1 cellular context compared by ENCODE assay signal in the genomic region with DNA sequence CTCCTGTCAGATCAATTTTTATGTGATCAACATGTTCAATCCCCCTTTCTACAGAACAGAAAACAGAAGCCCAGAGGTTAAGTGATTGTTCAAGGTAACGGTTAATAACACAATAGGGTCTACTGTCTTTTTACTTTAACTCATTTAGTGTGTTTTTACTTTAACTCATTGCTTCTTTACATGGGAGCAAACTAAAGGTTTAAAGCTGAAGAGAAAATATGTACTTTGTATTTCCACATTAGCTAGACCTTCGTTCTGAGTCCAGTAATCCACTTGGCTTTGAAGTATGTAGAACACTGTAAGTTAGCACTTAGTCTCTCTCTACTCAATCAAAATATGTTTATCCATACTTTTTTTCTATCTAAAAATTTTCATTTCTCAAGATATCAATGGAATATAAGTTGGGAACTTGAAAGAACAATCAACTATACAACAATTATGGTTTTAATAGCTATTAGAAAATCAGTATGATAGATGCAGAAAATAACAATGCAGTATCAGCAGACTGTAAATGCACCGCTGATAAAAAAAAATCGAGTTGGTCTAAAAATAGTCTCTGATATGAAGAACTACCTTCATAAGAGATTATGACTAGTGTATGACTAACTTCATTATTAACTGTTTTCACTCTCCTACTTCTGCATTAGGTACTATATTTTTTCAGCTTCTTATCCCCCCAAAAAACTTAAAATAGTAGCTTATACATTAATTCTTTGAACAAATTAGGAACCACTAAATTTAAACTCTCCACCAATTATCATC.
TF ChIP-seq lines count a peak whose summit lies in the region.

No MANE protein-coding gene starts in this region.

TF ChIP-seq in HepG2, 621 proteins besides CTCF, POLR2A, EP300 and RAD21 (continued from another document and continues in another):
- TF ChIP-seq, protein P1, sequence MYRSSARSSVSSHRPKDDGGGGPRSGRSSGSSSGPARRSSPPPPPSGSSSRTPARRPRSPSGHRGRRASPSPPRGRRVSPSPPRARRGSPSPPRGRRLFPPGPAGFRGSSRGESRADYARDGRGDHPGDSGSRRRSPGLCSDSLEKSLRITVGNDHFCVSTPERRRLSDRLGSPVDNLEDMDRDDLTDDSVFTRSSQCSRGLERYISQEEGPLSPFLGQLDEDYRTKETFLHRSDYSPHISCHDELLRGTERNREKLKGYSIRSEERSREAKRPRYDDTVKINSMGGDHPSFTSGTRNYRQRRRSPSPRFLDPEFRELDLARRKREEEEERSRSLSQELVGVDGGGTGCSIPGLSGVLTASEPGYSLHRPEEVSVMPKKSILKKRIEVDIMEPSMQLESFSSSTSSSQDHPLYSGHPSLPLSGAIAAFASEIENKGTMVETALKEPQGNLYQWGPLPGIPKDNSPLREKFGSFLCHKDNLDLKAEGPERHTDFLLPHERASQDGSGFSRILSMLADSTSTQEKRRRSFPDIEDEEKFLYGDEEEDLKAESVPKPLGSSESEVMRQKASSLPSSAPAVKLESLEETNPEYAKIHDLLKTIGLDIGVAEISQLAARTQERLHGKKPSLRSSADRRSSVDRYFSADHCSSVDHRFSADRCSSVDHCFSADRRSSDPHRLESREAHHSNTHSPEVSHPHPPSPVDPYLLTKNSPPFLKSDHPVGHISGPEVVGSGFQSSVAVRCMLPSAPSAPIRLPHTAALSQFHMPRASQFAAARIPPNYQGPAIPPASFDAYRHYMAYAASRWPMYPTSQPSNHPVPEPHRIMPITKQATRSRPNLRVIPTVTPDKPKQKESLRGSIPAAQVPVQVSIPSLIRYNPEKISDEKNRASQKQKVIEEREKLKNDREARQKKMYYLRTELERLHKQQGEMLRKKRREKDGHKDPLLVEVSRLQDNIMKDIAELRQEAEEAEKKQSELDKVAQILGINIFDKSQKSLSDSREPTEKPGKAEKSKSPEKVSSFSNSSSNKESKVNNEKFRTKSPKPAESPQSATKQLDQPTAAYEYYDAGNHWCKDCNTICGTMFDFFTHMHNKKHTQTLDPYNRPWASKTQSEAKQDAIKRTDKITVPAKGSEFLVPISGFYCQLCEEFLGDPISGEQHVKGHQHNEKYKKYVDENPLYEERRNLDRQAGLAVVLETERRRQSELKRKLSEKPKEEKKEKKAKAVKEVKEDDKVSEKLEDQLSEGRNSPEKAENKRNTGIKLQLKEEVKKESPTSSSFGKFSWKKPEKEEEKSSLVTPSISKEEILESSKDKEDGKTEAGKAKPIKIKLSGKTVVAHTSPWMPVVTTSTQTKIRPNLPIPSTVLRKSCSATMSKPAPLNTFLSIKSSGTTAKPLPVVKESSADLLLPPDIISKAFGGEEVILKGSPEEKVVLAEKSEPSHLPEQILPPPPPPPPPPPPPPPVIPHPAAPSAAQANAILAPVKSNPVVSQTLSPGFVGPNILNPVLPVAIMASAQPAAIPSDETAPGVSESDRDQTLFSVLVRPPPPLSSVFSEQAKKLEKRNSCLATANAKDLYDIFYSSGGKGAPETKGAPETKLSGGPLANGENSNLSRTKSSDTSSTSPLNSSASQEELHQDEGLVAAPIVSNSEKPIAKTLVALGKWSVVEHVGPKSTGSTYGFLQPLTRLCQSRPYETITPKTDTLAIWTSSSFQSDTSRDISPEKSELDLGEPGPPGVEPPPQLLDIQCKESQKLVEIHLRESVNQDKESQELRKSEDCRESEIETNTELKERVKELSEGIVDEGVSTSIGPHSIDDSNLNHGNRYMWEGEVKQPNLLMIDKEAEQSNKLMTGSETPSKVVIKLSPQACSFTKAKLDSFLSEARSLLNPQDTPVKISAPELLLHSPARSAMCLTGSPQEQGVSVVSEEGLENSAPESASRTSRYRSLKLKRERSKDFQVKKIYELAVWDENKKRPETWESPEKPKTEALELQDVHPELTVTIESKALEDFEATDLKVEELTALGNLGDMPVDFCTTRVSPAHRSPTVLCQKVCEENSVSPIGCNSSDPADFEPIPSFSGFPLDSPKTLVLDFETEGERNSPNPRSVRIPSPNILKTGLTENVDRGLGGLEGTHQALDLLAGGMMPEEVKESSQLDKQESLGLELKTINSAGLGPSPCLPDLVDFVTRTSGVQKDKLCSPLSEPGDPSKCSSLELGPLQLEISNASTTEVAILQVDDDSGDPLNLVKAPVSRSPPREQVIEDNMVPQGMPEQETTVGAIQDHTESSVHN (CRISPR knock-in tag; IDR thresholded peaks at IDR 0.05) = no peak
- TF ChIP-seq SOX13 (IDR thresholded peaks at IDR 0.05) (0 out of 2 replicates have a peak, but pooled peaks have one; percentile 13), SOX13 (CRISPR knock-in tag; conservative IDR thresholded peaks at IDR 0.05 in 1 of 2, IDR thresholded peaks at IDR 0.05 in 1 of 2) (peak in 1 of 2 experiments; percentile 89; a peak in 2 of 4 replicates), MLLT10 (CRISPR knock-in tag; IDR thresholded peaks at IDR 0.05) (no peak), ZNF691 (CRISPR knock-in tag; IDR thresholded peaks at IDR 0.05; ENCODE audit: borderline replicate concordance, low read depth) (no peak), GABPA (IDR thresholded peaks at IDR 0.05; ENCODE audit: low read depth, low read length) (no peak), GABPA (CRISPR knock-in tag; IDR thresholded peaks at IDR 0.05; ENCODE audit: low read depth) (no peak), ZNF446 (CRISPR knock-in tag; IDR thresholded peaks at IDR 0.05) (no peak), CHCHD3 (CRISPR knock-in tag; IDR thresholded peaks at IDR 0.05) (no peak), ZNF24 (IDR thresholded peaks at IDR 0.05) (peak; percentile 65), SMARCC2 (IDR thresholded peaks at IDR 0.05) (peak; percentile 78; the same call in 1 of the 2 replicates), GATAD2A (CRISPR knock-in tag; IDR thresholded peaks at IDR 0.05) (peak; percentile 77), ZNF674 (CRISPR knock-in tag; IDR thresholded peaks at IDR 0.05; ENCODE audit: low read depth) (no peak), ZNF225 (CRISPR knock-in tag; IDR thresholded peaks at IDR 0.05) (no peak), PITX1 (CRISPR knock-in tag; IDR thresholded peaks at IDR 0.05) (peak; percentile 29; the same call in 1 of the 2 replicates), ZNF720 (CRISPR knock-in tag; IDR thresholded peaks at IDR 0.05) (no peak), HMG20A (CRISPR knock-in tag; IDR thresholded peaks at IDR 0.05; ENCODE audit: borderline replicate concordance) (peak; percentile 35; the same call in 1 of the 2 replicates), CENPT (CRISPR knock-in tag; IDR thresholded peaks at IDR 0.05; ENCODE audit: low read depth) (no peak), NR2F1 (CRISPR knock-in tag; IDR thresholded peaks at IDR 0.05) (0 out of 4 replicates have a peak, but pooled peaks of 1 of the 2 experiments have one; percentile 13), CREB1 (IDR thresholded peaks at IDR 0.05) (no peak), CREB1 (CRISPR knock-in tag; IDR thresholded peaks at IDR 0.05) (peak; percentile 53; the same call in 1 of the 2 replicates), CEBPB (IDR thresholded peaks at IDR 0.05; ENCODE audit: borderline replicate concordance, low read depth, low read length) (0 out of 2 replicates have a peak, but pooled peaks have one; percentile 15), PHF8 (CRISPR knock-in tag; IDR thresholded peaks at IDR 0.05) (no peak), ZBTB7B (CRISPR knock-in tag; IDR thresholded peaks at IDR 0.05) (0 out of 2 replicates have a peak, but pooled peaks have one; percentile 31), CBX1 (IDR thresholded peaks at IDR 0.05; ENCODE audit: low read depth) (no peak), TCF7 (IDR thresholded peaks at IDR 0.05; ENCODE audit: low read depth) (peak; percentile 73), ZNF563 (CRISPR knock-in tag; IDR thresholded peaks at IDR 0.05) (no peak), DNMT1 (CRISPR knock-in tag; IDR thresholded peaks at IDR 0.05) (no peak), NR2F6 (IDR thresholded peaks at IDR 0.05) (peak; percentile 27; the same call in 1 of the 2 replicates), NR2F6 (CRISPR knock-in tag; IDR thresholded peaks at IDR 0.05) (no peak), MZF1 (CRISPR knock-in tag; IDR thresholded peaks at IDR 0.05; ENCODE audit: borderline replicate concordance) (no peak), TBX3 (IDR thresholded peaks at IDR 0.05; ENCODE audit: borderline replicate concordance) (peak; percentile 43; the same call in 1 of the 2 replicates), ZNF335 (CRISPR knock-in tag; IDR thresholded peaks at IDR 0.05) (no peak), FOXP1 (IDR thresholded peaks at IDR 0.05) (no peak), FOXP1 (CRISPR knock-in tag; IDR thresholded peaks at IDR 0.05) (0 out of 2 replicates have a peak, but pooled peaks have one; percentile 10), ZNF333 (CRISPR knock-in tag; IDR thresholded peaks at IDR 0.05; ENCODE audit: borderline replicate concordance) (no peak), CEBPG (CRISPR knock-in tag; IDR thresholded peaks at IDR 0.05) (peak; percentile 32; the same call in 1 of the 2 replicates), ZNF564 (CRISPR knock-in tag; IDR thresholded peaks at IDR 0.05) (no peak), ZBTB8A (CRISPR knock-in tag; IDR thresholded peaks at IDR 0.05; ENCODE audit: borderline replicate concordance, low read depth) (no peak), ZKSCAN8 (CRISPR knock-in tag; IDR thresholded peaks at IDR 0.05; ENCODE audit: borderline replicate concordance) (no peak; the same call in 1 of the 2 replicates), BHLHE40 (IDR thresholded peaks at IDR 0.05; ENCODE audit: low read length) (no peak), ZNF101 (CRISPR knock-in tag; IDR thresholded peaks at IDR 0.05; ENCODE audit: borderline replicate concordance, low read depth) (no peak), HMG20B (CRISPR knock-in tag; conservative IDR thresholded peaks at IDR 0.05) (no peak), HNF4A (CRISPR knock-in tag; IDR thresholded peaks at IDR 0.05) (peak; percentile 93), DPF2 (CRISPR knock-in tag; IDR thresholded peaks at IDR 0.05; ENCODE audit: borderline replicate concordance, low read depth) (peak; percentile 60; the same call in 1 of the 2 replicates), ZNF33A (CRISPR knock-in tag; IDR thresholded peaks at IDR 0.05; ENCODE audit: borderline replicate concordance) (no peak), REL (CRISPR knock-in tag; conservative IDR thresholded peaks at IDR 0.05) (no peak), TCF7L2 (IDR thresholded peaks at IDR 0.05; ENCODE audit: low read depth, low read length) (no peak), ZNF207 (IDR thresholded peaks at IDR 0.05; ENCODE audit: borderline replicate concordance) (no peak), ZNF34 (CRISPR knock-in tag; IDR thresholded peaks at IDR 0.05; ENCODE audit: borderline replicate concordance) (no peak), KDM6A (CRISPR knock-in tag; IDR thresholded peaks at IDR 0.05; ENCODE audit: low read depth) (peak; percentile 73; the same call in 1 of the 2 replicates)
- TF ChIP-seq, protein P2, sequence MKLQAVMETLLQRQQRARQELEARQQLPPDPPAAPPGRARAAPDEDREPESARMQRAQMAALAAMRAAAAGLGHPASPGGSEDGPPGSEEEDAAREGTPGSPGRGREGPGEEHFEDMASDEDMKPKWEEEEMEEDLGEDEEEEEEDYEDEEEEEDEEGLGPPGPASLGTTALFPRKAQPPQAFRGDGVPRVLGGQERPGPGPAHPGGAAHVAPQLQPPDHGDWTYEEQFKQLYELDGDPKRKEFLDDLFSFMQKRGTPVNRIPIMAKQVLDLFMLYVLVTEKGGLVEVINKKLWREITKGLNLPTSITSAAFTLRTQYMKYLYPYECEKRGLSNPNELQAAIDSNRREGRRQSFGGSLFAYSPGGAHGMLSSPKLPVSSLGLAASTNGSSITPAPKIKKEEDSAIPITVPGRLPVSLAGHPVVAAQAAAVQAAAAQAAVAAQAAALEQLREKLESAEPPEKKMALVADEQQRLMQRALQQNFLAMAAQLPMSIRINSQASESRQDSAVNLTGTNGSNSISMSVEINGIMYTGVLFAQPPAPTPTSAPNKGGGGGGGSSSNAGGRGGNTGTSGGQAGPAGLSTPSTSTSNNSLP (IDR thresholded peaks at IDR 0.05; ENCODE audit: low read depth, low read length) = peak; percentile 65
- TF ChIP-seq, protein P3, sequence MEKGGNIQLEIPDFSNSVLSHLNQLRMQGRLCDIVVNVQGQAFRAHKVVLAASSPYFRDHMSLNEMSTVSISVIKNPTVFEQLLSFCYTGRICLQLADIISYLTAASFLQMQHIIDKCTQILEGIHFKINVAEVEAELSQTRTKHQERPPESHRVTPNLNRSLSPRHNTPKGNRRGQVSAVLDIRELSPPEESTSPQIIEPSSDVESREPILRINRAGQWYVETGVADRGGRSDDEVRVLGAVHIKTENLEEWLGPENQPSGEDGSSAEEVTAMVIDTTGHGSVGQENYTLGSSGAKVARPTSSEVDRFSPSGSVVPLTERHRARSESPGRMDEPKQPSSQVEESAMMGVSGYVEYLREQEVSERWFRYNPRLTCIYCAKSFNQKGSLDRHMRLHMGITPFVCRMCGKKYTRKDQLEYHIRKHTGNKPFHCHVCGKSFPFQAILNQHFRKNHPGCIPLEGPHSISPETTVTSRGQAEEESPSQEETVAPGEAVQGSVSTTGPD (CRISPR knock-in tag; IDR thresholded peaks at IDR 0.05) = no peak
- TF ChIP-seq, protein P4, sequence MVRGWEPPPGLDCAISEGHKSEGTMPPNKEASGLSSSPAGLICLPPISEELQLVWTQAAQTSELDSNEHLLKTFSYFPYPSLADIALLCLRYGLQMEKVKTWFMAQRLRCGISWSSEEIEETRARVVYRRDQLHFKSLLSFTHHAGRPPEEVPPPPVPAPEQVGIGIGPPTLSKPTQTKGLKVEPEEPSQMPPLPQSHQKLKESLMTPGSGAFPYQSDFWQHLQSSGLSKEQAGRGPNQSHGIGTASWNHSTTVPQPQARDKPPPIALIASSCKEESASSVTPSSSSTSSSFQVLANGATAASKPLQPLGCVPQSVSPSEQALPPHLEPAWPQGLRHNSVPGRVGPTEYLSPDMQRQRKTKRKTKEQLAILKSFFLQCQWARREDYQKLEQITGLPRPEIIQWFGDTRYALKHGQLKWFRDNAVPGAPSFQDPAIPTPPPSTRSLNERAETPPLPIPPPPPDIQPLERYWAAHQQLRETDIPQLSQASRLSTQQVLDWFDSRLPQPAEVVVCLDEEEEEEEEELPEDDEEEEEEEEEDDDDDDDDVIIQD (CRISPR knock-in tag; IDR thresholded peaks at IDR 0.05; ENCODE audit: low read depth) = peak; percentile 78; the same call in 1 of the 2 replicates
- TF ChIP-seq, protein P5, sequence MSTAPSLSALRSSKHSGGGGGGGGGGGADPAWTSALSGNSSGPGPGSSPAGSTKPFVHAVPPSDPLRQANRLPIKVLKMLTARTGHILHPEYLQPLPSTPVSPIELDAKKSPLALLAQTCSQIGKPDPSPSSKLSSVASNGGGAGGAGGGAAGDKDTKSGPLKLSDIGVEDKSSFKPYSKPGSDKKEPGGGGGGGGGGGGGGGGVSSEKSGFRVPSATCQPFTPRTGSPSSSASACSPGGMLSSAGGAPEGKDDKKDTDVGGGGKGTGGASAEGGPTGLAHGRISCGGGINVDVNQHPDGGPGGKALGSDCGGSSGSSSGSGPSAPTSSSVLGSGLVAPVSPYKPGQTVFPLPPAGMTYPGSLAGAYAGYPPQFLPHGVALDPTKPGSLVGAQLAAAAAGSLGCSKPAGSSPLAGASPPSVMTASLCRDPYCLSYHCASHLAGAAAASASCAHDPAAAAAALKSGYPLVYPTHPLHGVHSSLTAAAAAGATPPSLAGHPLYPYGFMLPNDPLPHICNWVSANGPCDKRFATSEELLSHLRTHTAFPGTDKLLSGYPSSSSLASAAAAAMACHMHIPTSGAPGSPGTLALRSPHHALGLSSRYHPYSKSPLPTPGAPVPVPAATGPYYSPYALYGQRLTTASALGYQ (CRISPR knock-in tag; IDR thresholded peaks at IDR 0.05) = no peak
